In genomic region chr21:22476214-22476613, GRCh38 we compare ENCODE assay signal across 25 cellular contexts.
"Had no signal": no experiment of that assay in that cellular context is flagged by ENCODE, and none has a peak within 500 bp of the region (broad histone marks: within the 10 kb centered on the region; RNA-seq: fewer than 3 reads in every experiment).

No MANE protein-coding gene starts in this region.

- H3K36me3 ChIP-seq: stomach, suprapubic skin, thoracic aorta, thyroid gland, tibial artery, tibial nerve, transverse colon, upper lobe of left lung, upper lobe of right lung, uterus, vagina had no signal

- DNase-seq: stimulated activated CD4-positive, alpha-beta T cell treated with anti-CD3 and anti-CD28 coated beads, Interleukin-2, amount 100 ng/mL, for 48 hours; stimulated activated CD4-positive, alpha-beta T cell treated with anti-CD3 and anti-CD28 coated beads, Interleukin-4, amount 100 ng/mL, for 1 hour; stimulated activated CD4-positive, alpha-beta T cell treated with anti-CD3 and anti-CD28 coated beads, Interleukin-4, amount 100 ng/mL, for 24 hours; stimulated activated CD4-positive, alpha-beta T cell treated with anti-CD3 and anti-CD28 coated beads, Interleukin-4, amount 100 ng/mL, for 4 hours; stimulated activated CD8-positive, alpha-beta memory T cell treated with anti-CD3 and anti-CD28 coated beads, Interleukin-4, amount 100 ng/mL, for 48 hours; stimulated activated naive B cell treated with anti-CD40 and anti-IgM and Interleukin-4, amounts not matched to agents 10 μg/mL and 1 μg/mL and 100 μg/mL, for 72 hours; stimulated activated naive CD4-positive, alpha-beta T cell; stimulated activated naive CD4-positive, alpha-beta T cell treated with Interleukin-2 at 50 U/mL for 16 hours; stimulated activated naive CD8-positive, alpha-beta T cell treated with anti-CD3 and anti-CD28 coated beads, Interleukin-15, amount 100 ng/mL, for 72 hours; stimulated activated naive CD8-positive, alpha-beta T cell treated with anti-CD3 and anti-CD28 coated beads, Interleukin-15, Interleukin-2, amounts not matched to agents 100 U/mL and 50 U/mL, for 24 hours; stomach; substantia nigra; testis; thyroid gland; tibial artery; transverse colon; trophoblast cell; upper lobe of left lung; upper lobe of right lung; uterus had no signal

- FAIRE-seq: urothelium cell line had no signal

- H3K4me3 ChIP-seq: stomach, suprapubic skin, testis, thoracic aorta, thyroid gland, tibial artery, tibial nerve, transverse colon, upper lobe of left lung, upper lobe of right lung, uterus, vagina had no signal

- H3K27me3 ChIP-seq: stomach, suprapubic skin, testis, thyroid gland, tibial artery, tibial nerve, transverse colon, upper lobe of left lung, upper lobe of right lung, uterus, vagina had no signal

- H3K27ac ChIP-seq: stomach, suprapubic skin, testis, thoracic aorta, thyroid gland, tibial artery, tibial nerve, transverse colon, upper lobe of left lung, upper lobe of right lung, uterus, vagina had no signal

- H3K9me3 ChIP-seq: testis, thoracic aorta, thyroid gland, tibial nerve, transverse colon, uterus, vagina had no signal
